14 cellular contexts compared by ENCODE assay signal in the genomic region with DNA sequence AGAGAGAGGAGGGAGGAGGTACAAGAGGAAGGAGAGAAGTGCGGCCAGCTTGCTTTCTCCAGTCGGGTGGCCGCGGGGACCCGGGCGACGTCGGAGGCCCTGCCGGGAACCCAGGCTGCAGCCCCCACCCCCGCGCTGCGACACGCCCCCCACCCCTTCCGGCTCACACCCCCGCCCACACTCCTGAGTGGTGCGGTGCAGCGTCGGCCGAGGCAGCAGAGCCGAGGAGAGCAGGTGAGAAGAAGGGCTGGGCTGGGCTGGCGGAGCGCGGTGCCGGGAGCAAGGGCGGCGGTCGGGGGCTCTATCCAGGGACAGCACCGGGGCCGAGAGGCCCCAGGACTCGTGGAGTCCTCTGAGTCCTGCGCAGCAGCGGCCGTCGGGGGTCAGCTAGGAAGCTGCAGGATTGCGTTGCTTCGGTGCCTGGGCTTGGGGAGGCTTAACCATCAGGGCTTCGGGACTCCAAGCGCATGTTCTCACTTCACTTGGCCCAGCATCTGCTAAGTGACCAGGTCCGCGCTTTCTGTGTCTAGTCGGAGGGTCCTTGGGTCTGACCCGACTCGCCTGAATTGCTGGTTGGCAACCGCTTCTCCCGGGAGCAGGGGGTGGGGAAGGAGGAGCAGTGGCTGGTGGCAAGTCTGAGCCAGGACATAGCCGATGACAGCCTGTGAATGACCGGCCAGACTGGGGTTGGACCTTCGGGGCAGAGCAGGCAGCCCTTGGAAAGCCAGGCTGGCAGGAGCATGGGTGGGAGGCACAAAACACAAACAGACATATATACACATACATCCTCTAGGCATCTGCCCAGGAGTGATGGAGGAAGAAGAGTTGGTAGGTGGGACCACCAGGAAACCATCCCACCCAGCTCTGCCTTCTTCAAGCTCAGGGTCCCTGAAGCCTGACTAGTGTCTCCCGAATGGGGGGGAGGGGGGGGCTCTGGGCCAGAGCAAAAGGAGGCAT. TPM values are rescaled to one million over a fixed set of nuclear protein-coding genes. Genes with fewer than 3 reads are reported as not detected.
DNase-seq lines count a peak whose midpoint lies in the region; ATAC-seq, FAIRE-seq and TF ChIP-seq lines count a peak whose summit lies in the region.
"Had no signal": no experiment of that assay in that cellular context is flagged by ENCODE, and none has a peak within 500 bp of the region (broad histone marks: within the 10 kb centered on the region; RNA-seq: fewer than 3 reads in every experiment).

No MANE protein-coding gene starts in this region.

- intact Hi-C loops in HepG2 (cut with micrococcal nuclease; ENCODE audit: unreplicated experiment) (no loop called here), upper lobe of right lung (cut with DNase I) (no loop called here)

- H3K4me1 ChIP-seq in HepG2 (ENCODE audit: insufficient read depth, low read length) (no peaks in the 10 kb centered on the region), upper lobe of right lung (no peaks in the 10 kb centered on the region)

- TF ChIP-seq EP300 in HepG2 (IDR thresholded peaks at IDR 0.05; ENCODE audit: low read depth in 2 of 2, low read length in 2 of 2) (no peak), HepG2 (CRISPR knock-in tag; IDR thresholded peaks at IDR 0.05; ENCODE audit: borderline replicate concordance) (no peak)

- TF ChIP-seq CTCF in HepG2 (CRISPR knock-in tag; IDR thresholded peaks at IDR 0.05) (no peak), upper lobe of right lung (IDR thresholded peaks at IDR 0.05) (no peak)

- no peak for TF ChIP-seq POLR2A in HepG2 (IDR thresholded peaks at IDR 0.05; ENCODE audit: insufficient read depth in 1 of 2, low read depth in 2 of 2, low read length in 2 of 2)

- H3K27ac ChIP-seq in SK-N-MC, result no peak overlapping the region
- H3K27ac ChIP-seq in HepG2 (ENCODE audit: extremely low read length, insufficient read depth, low read length), result no peak overlapping the region
- no peak overlapping the region for H3K27ac ChIP-seq in upper lobe of right lung
- H3K27ac ChIP-seq: lower lobe of right lung had no signal

- no peak for FAIRE-seq in HepG2 (lab: Jason Lieb, UNC)

- POLR2A ChIA-PET in HepG2 (lab: Yijun Ruan, JAX), result no interaction called here

- no peak overlapping the region for H2AFZ ChIP-seq in HepG2 (ENCODE audit: low read length)

- in situ Hi-C loops in HepG2 (cut with HindIII; ENCODE audit: extremely low pct_ligation_motif_present, low pct_unique_long_range_greater_than_20kb), result no loop called here

- CTCF ChIA-PET in HepG2 (lab: Yijun Ruan, JAX; ENCODE audit: low intra/inter-chr PET ratio, low total read pairs), result no interaction called here

- H3K27me3 ChIP-seq in HepG2 (ENCODE audit: control insufficient read depth in 1 of 2, insufficient read depth in 2 of 2, low read length in 2 of 2) (peaks cover 7 to 54% of the 10 kb centered on the region in 2 experiments; a peak in 4 of 5 replicates), upper lobe of right lung (peaks cover 91% of the 10 kb centered on the region)

- H3K36me3 ChIP-seq in SK-N-MC (ENCODE audit: insufficient read depth, low read length) (no peaks in the 10 kb centered on the region), HepG2 (replicated peaks in 1 of 2; ENCODE audit: control insufficient read depth in 1 of 2, insufficient read depth in 2 of 2, low read length in 2 of 2) (no peaks in the 10 kb centered on the region), upper lobe of right lung (no peaks in the 10 kb centered on the region)
- H3K36me3 ChIP-seq: lower lobe of right lung had no signal

- H3K4me3 ChIP-seq in SK-N-MC (peak overlapping the region; percentile 55), HepG2 (replicated peaks in 1 of 3; ENCODE audit: insufficient read depth in 1 of 3, low read depth in 2 of 3, low read length in 3 of 3) (no peak overlapping the region), upper lobe of right lung (no peak overlapping the region)
- H3K4me3 ChIP-seq: lower lobe of right lung had no signal

- BruUV-seq in HepG2 (replicated peaks; lab: Mats Ljungman, UMichigan), result no TSS peak

- no peaks in the 10 kb centered on the region for H3K79me2 ChIP-seq in HepG2 (ENCODE audit: insufficient read depth, low read length)

- ATAC-seq in HepG2, result no peak
- no peak for ATAC-seq in upper lobe of right lung
- no peak for ATAC-seq in HG02798 (IDR thresholded peaks at IDR 0.05; ENCODE audit: poor library complexity, unreplicated experiment)
- ATAC-seq: lower lobe of right lung had no signal

- no peak overlapping the region for H3K9ac ChIP-seq in SK-N-MC (ENCODE audit: insufficient read length)
- H3K9ac ChIP-seq in HepG2 (ENCODE audit: insufficient read depth, low read depth, low read length), result no peak overlapping the region

- DNase-seq in activated effector memory CD4-positive, alpha-beta T cell treated with anti-CD3 and anti-CD28 coated beads, Interleukin-2, amount 50 U/mL, for 16 hours, result peak; percentile 55
- DNase-seq in activated effector memory CD4-positive, alpha-beta T cell treated with Interleukin-2 at 50 U/mL for 16 hours, result no peak
- no peak for DNase-seq in SK-N-MC (ENCODE audit: low read depth, low spot score)
- no peak for DNase-seq in HepG2 (ENCODE audit: low spot score)
- DNase-seq in upper lobe of right lung, result peak; percentile 64
- no peak for DNase-seq in activated T-cell treated with anti-CD3 and anti-CD28 coated beads, Interleukin-2, amount 50 U/mL, for 1 hour
- DNase-seq in amygdala (lab: John Stamatoyannopoulos, UW), result no peak
- DNase-seq: lower lobe of right lung, NCI-H1694 treated with DMSO at 0.1 percent for 48 hours, NCI-H524 had no signal

- H3K4me2 ChIP-seq in HepG2 (ENCODE audit: low read depth, low read length), result no peak overlapping the region

- H3K9me3 ChIP-seq in SK-N-MC (ENCODE audit: low read depth, low read length) (no peaks in the 10 kb centered on the region), HepG2 (ENCODE audit: low read length) (no peaks in the 10 kb centered on the region), upper lobe of right lung (no peaks in the 10 kb centered on the region)
- H3K9me3 ChIP-seq: lower lobe of right lung had no signal

- H4K20me1 ChIP-seq in HepG2 (ENCODE audit: insufficient read depth, low read length), result peaks cover 2% of the 10 kb centered on the region

- TF ChIP-seq RAD21 in HepG2 (CRISPR knock-in tag; IDR thresholded peaks at IDR 0.05), result no peak

- WGBS in HepG2 (ENCODE audit: low lambda C conversion rate), result 25% methylated on average over 8 of the region's 49 CpGs

TF ChIP-seq in HepG2, 621 proteins besides CTCF, POLR2A, EP300 and RAD21 (continues in another document):
- TF ChIP-seq SP1 (IDR thresholded peaks at IDR 0.05) (no peak), SP1 (CRISPR knock-in tag; IDR thresholded peaks at IDR 0.05) (no peak), ARHGAP35 (CRISPR knock-in tag; IDR thresholded peaks at IDR 0.05; ENCODE audit: borderline replicate concordance) (no peak), EZH2 (conservative IDR thresholded peaks at IDR 0.05; ENCODE audit: low read depth, low read length) (peak; percentile 24; the same call in 1 of the 2 replicates)

RNA-seq across cellular contexts. Expression of a gene that starts 0.7 kb away (rescaled TPM):
- total RNA-seq in HepG2 (2016; rRNA removed; fragmentation: Illumina TruSeq; extraction: Trizol), result not detected in 2 replicates
- not detected in 2 replicates for total RNA-seq in HepG2 (2016; cell fraction: cytosol; rRNA removed; fragmentation: Illumina TruSeq; extraction: Trizol; ENCODE audit: low read depth)
- not detected in 2 replicates for total RNA-seq in HepG2 (2016; cell fraction: insoluble cytoplasmic fraction; rRNA removed; fragmentation: Illumina TruSeq; extraction: Trizol)
- not detected in 2 replicates for total RNA-seq in HepG2 (2016; cell fraction: membrane; rRNA removed; fragmentation: Illumina TruSeq; extraction: Trizol)
- total RNA-seq in HepG2 (2016; cell fraction: nucleus; rRNA removed; fragmentation: Illumina TruSeq; extraction: Trizol), result not detected in 2 replicates
- polyA plus RNA-seq in HepG2 (2011; rRNA removed), result not detected in 2 replicates
- not detected in 2 replicates for polyA plus RNA-seq in HepG2 (2011; cell fraction: cytosol; rRNA removed)
- not detected in 2 replicates for polyA plus RNA-seq in HepG2 (2011; cell fraction: nucleus; rRNA removed)
- not detected in 2 replicates for polyA plus RNA-seq in HepG2 (2012)
- polyA plus RNA-seq in HepG2 (2016; cell fraction: cytosol; fragmentation: Illumina TruSeq; extraction: Trizol; ENCODE audit: low read depth), result not detected in 2 replicates
- not detected in 2 replicates for polyA plus RNA-seq in HepG2 (2016; cell fraction: insoluble cytoplasmic fraction; fragmentation: Illumina TruSeq; extraction: Trizol; ENCODE audit: low read depth)
- polyA plus RNA-seq in HepG2 (2016; cell fraction: membrane; fragmentation: Illumina TruSeq; extraction: Trizol; ENCODE audit: low read depth), result not detected in 2 replicates
- not detected in 2 replicates for polyA plus RNA-seq in HepG2 (2016; cell fraction: nucleus; fragmentation: Illumina TruSeq; extraction: Trizol; ENCODE audit: insufficient read depth, low read depth)
- polyA minus RNA-seq in HepG2 (2011; rRNA and poly(A)+ RNA removed; ENCODE audit: low replicate concordance), result not detected in 2 replicates
- not detected in 2 replicates for polyA minus RNA-seq in HepG2 (2011; cell fraction: cytosol; rRNA and poly(A)+ RNA removed)
- not detected in 2 replicates for polyA minus RNA-seq in HepG2 (2011; cell fraction: nucleus; rRNA and poly(A)+ RNA removed)
- total RNA-seq in upper lobe of right lung, result not detected
- total RNA-seq: HT-29, lower lobe of right lung, M059J, RPMI7951 had no signal

RNA-seq across cellular contexts. Expression of a gene that starts 4.4 kb away (rescaled TPM):
- total RNA-seq in HepG2 (2016; rRNA removed; fragmentation: Illumina TruSeq; extraction: Trizol), result not detected in 2 replicates
- not detected in 2 replicates for total RNA-seq in HepG2 (2016; cell fraction: cytosol; rRNA removed; fragmentation: Illumina TruSeq; extraction: Trizol; ENCODE audit: low read depth)
- not detected in 2 replicates for total RNA-seq in HepG2 (2016; cell fraction: insoluble cytoplasmic fraction; rRNA removed; fragmentation: Illumina TruSeq; extraction: Trizol)
- total RNA-seq in HepG2 (2016; cell fraction: membrane; rRNA removed; fragmentation: Illumina TruSeq; extraction: Trizol), result not detected in 2 replicates
- not detected in 2 replicates for total RNA-seq in HepG2 (2016; cell fraction: nucleus; rRNA removed; fragmentation: Illumina TruSeq; extraction: Trizol)
- polyA plus RNA-seq in HepG2 (2011; rRNA removed), result not detected in 2 replicates
- polyA plus RNA-seq in HepG2 (2011; cell fraction: cytosol; rRNA removed), result not detected in 2 replicates
- not detected in 2 replicates for polyA plus RNA-seq in HepG2 (2011; cell fraction: nucleus; rRNA removed)
- not detected in 2 replicates for polyA plus RNA-seq in HepG2 (2012)
- not detected in 2 replicates for polyA plus RNA-seq in HepG2 (2016; cell fraction: cytosol; fragmentation: Illumina TruSeq; extraction: Trizol; ENCODE audit: low read depth)
- not detected in 2 replicates for polyA plus RNA-seq in HepG2 (2016; cell fraction: insoluble cytoplasmic fraction; fragmentation: Illumina TruSeq; extraction: Trizol; ENCODE audit: low read depth)
- not detected in 2 replicates for polyA plus RNA-seq in HepG2 (2016; cell fraction: membrane; fragmentation: Illumina TruSeq; extraction: Trizol; ENCODE audit: low read depth)
- polyA plus RNA-seq in HepG2 (2016; cell fraction: nucleus; fragmentation: Illumina TruSeq; extraction: Trizol; ENCODE audit: insufficient read depth, low read depth), result not detected in 2 replicates
- 0.09 TPM in 1 of 2 replicates, not detected in the other for polyA minus RNA-seq in HepG2 (2011; rRNA and poly(A)+ RNA removed; ENCODE audit: low replicate concordance)
- polyA minus RNA-seq in HepG2 (2011; cell fraction: cytosol; rRNA and poly(A)+ RNA removed), result not detected in 2 replicates
- not detected in 2 replicates for polyA minus RNA-seq in HepG2 (2011; cell fraction: nucleus; rRNA and poly(A)+ RNA removed)
- total RNA-seq in upper lobe of right lung, result not detected
- total RNA-seq: HT-29, lower lobe of right lung, M059J, RPMI7951 had no signal

Comparison
In these comparisons a context has a peak if more than half of its experiments do, and no peak if none do; other contexts are left out.
1. DNase-seq: peak in activated effector memory CD4-positive, alpha-beta T cell treated with anti-CD3 and anti-CD28 coated beads, Interleukin-2, amount 50 U/mL, for 16 hours (single experiment) and upper lobe of right lung (single experiment); none in activated effector memory CD4-positive, alpha-beta T cell treated with Interleukin-2 at 50 U/mL for 16 hours (single experiment), SK-N-MC (single experiment), HepG2 (single experiment), activated T-cell treated with anti-CD3 and anti-CD28 coated beads, Interleukin-2, amount 50 U/mL, for 1 hour (single experiment) and amygdala (0 of 56).